ENCODE assay signal across 10 cellular contexts in genomic region chr5:146565764-146566163, GRCh38. TPM values are rescaled to one million over a fixed set of nuclear protein-coding genes. Genes with fewer than 3 reads are reported as not detected.
DNase-seq lines count a peak whose midpoint lies in the region; ATAC-seq and TF ChIP-seq lines count a peak whose summit lies in the region.
"Had no signal": no experiment of that assay in that cellular context is flagged by ENCODE, and none has a peak within 500 bp of the region (broad histone marks: within the 10 kb centered on the region; RNA-seq: fewer than 3 reads in every experiment).

No MANE protein-coding gene starts in this region.

- H3K4me3 ChIP-seq in LNCaP clone FGC (ENCODE audit: low read depth, low read length) (no peak overlapping the region), right cardiac atrium (ENCODE audit: low read length) (no peak overlapping the region), smooth muscle cell (no peak overlapping the region)
- H3K4me3 ChIP-seq: BLaER1 treated with 17β-estradiol and CSF1 and Interleukin-3, amounts not matched to agents 10 nM and 100 nM; skin epidermis had no signal

- H3K27me3 ChIP-seq in right cardiac atrium (ENCODE audit: control insufficient read depth, insufficient read depth) (no peaks in the 10 kb centered on the region), smooth muscle cell (ENCODE audit: low read depth) (no peaks in the 10 kb centered on the region)
- H3K27me3 ChIP-seq: BLaER1 treated with 17β-estradiol and CSF1 and Interleukin-3, amounts not matched to agents 10 nM and 100 nM had no signal

- ATAC-seq in activated naive CD8-positive, alpha-beta T cell treated with anti-CD3 and anti-CD28 coated beads, Interleukin-2, amount 10 ng/mL, durations not matched to agents 7 days and 5 days (ENCODE audit: low read depth), result peak; percentile 97
- ATAC-seq in right cardiac atrium, result peak; percentile 74 to 77

- no peak overlapping the region for H3K27ac Mint-ChIP-seq in activated naive CD8-positive, alpha-beta T cell treated with anti-CD3 and anti-CD28 coated beads, Interleukin-2, amount 10 ng/mL, durations not matched to agents 7 days and 5 days

- no peaks in the 10 kb centered on the region for H4K20me1 ChIP-seq in smooth muscle cell (ENCODE audit: low read depth)
- H4K20me1 ChIP-seq: BLaER1 treated with 17β-estradiol and CSF1 and Interleukin-3, amounts not matched to agents 10 nM and 100 nM had no signal

- no peaks in the 10 kb centered on the region for H3K79me2 ChIP-seq in smooth muscle cell (ENCODE audit: low read depth)

- no peak overlapping the region for H3K9ac ChIP-seq in smooth muscle cell (ENCODE audit: low read depth)
- H3K9ac ChIP-seq: BLaER1 treated with 17β-estradiol and CSF1 and Interleukin-3, amounts not matched to agents 10 nM and 100 nM had no signal

- H3F3A ChIP-seq in smooth muscle cell (ENCODE audit: low read depth), result no peaks in the 10 kb centered on the region

- no peak overlapping the region for H3K4me2 ChIP-seq in smooth muscle cell
- H3K4me2 ChIP-seq: BLaER1 treated with 17β-estradiol and CSF1 and Interleukin-3, amounts not matched to agents 10 nM and 100 nM had no signal

- no peaks in the 10 kb centered on the region for H3K36me3 ChIP-seq in smooth muscle cell (ENCODE audit: low read depth)
- H3K36me3 ChIP-seq: BLaER1 treated with 17β-estradiol and CSF1 and Interleukin-3, amounts not matched to agents 10 nM and 100 nM had no signal

- TF ChIP-seq CTCF in LNCaP clone FGC (IDR thresholded peaks at IDR 0.05; ENCODE audit: control insufficient read depth, extremely low read depth, insufficient read depth) (peak; percentile 75), smooth muscle cell (IDR thresholded peaks at IDR 0.05; ENCODE audit: borderline replicate concordance, insufficient read depth, poor library complexity, severe bottlenecking) (peak; percentile 55)

- no peaks in the 10 kb centered on the region for H3K36me3 Mint-ChIP-seq in activated naive CD8-positive, alpha-beta T cell treated with anti-CD3 and anti-CD28 coated beads, Interleukin-2, amount 10 ng/mL, durations not matched to agents 7 days and 5 days

- DNase-seq in NK-92 treated with Interleukin-12 subunit alpha and Interleukin-12 subunit beta, amount 100 ng/mL, for 24 hours (lab: John Stamatoyannopoulos, UW), result peak; percentile 29
- DNase-seq in NK-92 (lab: John Stamatoyannopoulos, UW; ENCODE audit: unreplicated experiment) (no peak), HCEC 1CT (peak; percentile 72), LNCaP clone FGC (ENCODE audit: low read depth) (no peak), RPMI7951 (ENCODE audit: low read depth) (peak; percentile 58), right cardiac atrium (peak in 1 of 3 donors; percentile 21), smooth muscle cell (lab: John Stamatoyannopoulos, UW; ENCODE audit: unreplicated experiment) (no peak)
- no peak for DNase-seq in activated naive CD8-positive, alpha-beta T cell treated with anti-CD3 and anti-CD28 coated beads, Interleukin-2, amount 10 ng/mL, durations not matched to agents 7 days and 5 days

- H3K4me1 Mint-ChIP-seq in activated naive CD8-positive, alpha-beta T cell treated with anti-CD3 and anti-CD28 coated beads, Interleukin-2, amount 10 ng/mL, durations not matched to agents 7 days and 5 days, result peaks cover 4% of the 10 kb centered on the region

- POLR2A ChIA-PET in activated naive CD8-positive, alpha-beta T cell treated with anti-CD3 and anti-CD28 coated beads, Interleukin-2, amount 10 ng/mL, durations not matched to agents 7 days and 5 days (lab: Charles Lee), result no interaction called here

- no peak overlapping the region for H2AFZ ChIP-seq in smooth muscle cell (ENCODE audit: low read depth)

- no peak overlapping the region for H3K4me3 Mint-ChIP-seq in activated naive CD8-positive, alpha-beta T cell treated with anti-CD3 and anti-CD28 coated beads, Interleukin-2, amount 10 ng/mL, durations not matched to agents 7 days and 5 days

- H3K4me1 ChIP-seq in right cardiac atrium (ENCODE audit: control insufficient read depth, insufficient read depth, low read length), result no peaks in the 10 kb centered on the region
- H3K4me1 ChIP-seq in smooth muscle cell (ENCODE audit: low read depth), result no peaks in the 10 kb centered on the region
- H3K4me1 ChIP-seq: BLaER1 treated with 17β-estradiol and CSF1 and Interleukin-3, amounts not matched to agents 10 nM and 100 nM had no signal

- H3K27me3 Mint-ChIP-seq in activated naive CD8-positive, alpha-beta T cell treated with anti-CD3 and anti-CD28 coated beads, Interleukin-2, amount 10 ng/mL, durations not matched to agents 7 days and 5 days, result peaks cover 4% of the 10 kb centered on the region

- intact Hi-C loops in right cardiac atrium (cut with DNase I), result loop anchor here in 1 of 4 donors (10.0 kb wide), 1 partner anchor 399 kb away; no protein-coding TSS in a partner anchor

- H3K9me3 Mint-ChIP-seq in activated naive CD8-positive, alpha-beta T cell treated with anti-CD3 and anti-CD28 coated beads, Interleukin-2, amount 10 ng/mL, durations not matched to agents 7 days and 5 days, result no peaks in the 10 kb centered on the region

- H3K27ac ChIP-seq in right cardiac atrium (ENCODE audit: low read length) (no peak overlapping the region), smooth muscle cell (ENCODE audit: low read depth) (no peak overlapping the region)
- H3K27ac ChIP-seq: BLaER1 treated with 17β-estradiol and CSF1 and Interleukin-3, amounts not matched to agents 10 nM and 100 nM; skin epidermis had no signal

- no peaks in the 10 kb centered on the region for H3K9me3 ChIP-seq in right cardiac atrium (ENCODE audit: control insufficient read depth, low read length)
- no peaks in the 10 kb centered on the region for H3K9me3 ChIP-seq in smooth muscle cell (replicated peaks; ENCODE audit: low read depth)
- H3K9me3 ChIP-seq: BLaER1 treated with 17β-estradiol and CSF1 and Interleukin-3, amounts not matched to agents 10 nM and 100 nM had no signal

- 12% methylated on average over 7 of the region's 7 CpGs for WGBS in right cardiac atrium
- 33% methylated on average over 7 of the region's 7 CpGs for WGBS in smooth muscle cell (ENCODE audit: low lambda C conversion rate)

RNA-seq across cellular contexts. Expression of gene GPR151, which starts 49.8 kb away (rescaled TPM):
- total RNA-seq in RPMI7951 (2014; rRNA removed; shearing (Covaris generic)), result not detected in 2 replicates
- not detected for total RNA-seq in activated naive CD8-positive, alpha-beta T cell treated with anti-CD3 and anti-CD28 coated beads, Interleukin-2, amount 10 ng/mL, durations not matched to agents 7 days and 5 days
- total RNA-seq in right cardiac atrium, result not detected
- not detected for polyA plus RNA-seq in right cardiac atrium
- total RNA-seq in smooth muscle cell, result not detected in 2 replicates
- not detected in 2 replicates for polyA plus RNA-seq in smooth muscle cell

Comparison
In these comparisons a context has a peak if more than half of its experiments do, and no peak if none do; other contexts are left out.
1. DNase-seq: peak in NK-92 treated with Interleukin-12 subunit alpha and Interleukin-12 subunit beta, amount 100 ng/mL, for 24 hours (single experiment), HCEC 1CT (single experiment) and RPMI7951 (single experiment); none in NK-92 (single experiment), LNCaP clone FGC (single experiment), activated naive CD8-positive, alpha-beta T cell treated with anti-CD3 and anti-CD28 coated beads, Interleukin-2, amount 10 ng/mL, durations not matched to agents 7 days and 5 days (single experiment) and smooth muscle cell (single experiment).